Comparison of ENCODE assay signal across 2 cellular contexts in the genomic region with DNA sequence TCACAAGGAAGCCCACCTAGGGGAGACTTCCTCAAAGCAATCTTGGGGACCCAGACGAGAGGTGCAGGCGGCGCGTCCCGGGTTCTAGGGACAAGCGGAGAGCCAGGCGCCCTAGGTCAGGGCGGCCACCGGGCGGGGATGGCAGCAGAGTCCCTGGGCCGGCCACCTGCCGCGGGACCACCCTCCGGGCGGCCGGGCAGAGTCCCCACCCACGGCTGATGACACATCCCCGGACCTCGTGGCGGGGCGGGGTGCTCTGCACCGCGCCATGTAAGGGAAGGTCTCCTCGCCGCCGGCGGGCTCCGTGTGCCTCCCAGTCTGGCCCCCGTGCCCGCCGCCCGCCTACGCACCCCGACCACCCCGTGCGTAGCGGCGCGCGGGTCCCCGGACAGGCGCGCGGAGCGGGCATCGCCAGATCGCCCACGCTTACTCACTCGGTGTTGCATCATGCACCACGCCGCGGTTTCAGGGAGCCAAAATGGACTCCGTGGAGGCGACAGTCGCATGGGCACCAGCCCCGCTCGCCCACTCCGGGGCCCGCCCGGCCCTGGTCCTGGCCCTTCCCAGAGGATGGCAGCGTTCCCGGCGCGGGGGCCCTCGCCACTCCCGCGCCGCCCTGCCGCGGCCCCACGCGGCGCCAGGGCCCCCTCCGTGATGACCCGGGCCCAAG.
A peak's percentile ranks its signal among the peaks of the same experiment; 100 is the strongest.
TF ChIP-seq lines count a peak whose summit lies in the region.

No MANE protein-coding gene starts in this region.

TF ChIP-seq in GM23338, 12 proteins besides CTCF, POLR2A, EP300 and RAD21 (continued from another document):
- TF ChIP-seq ETS1 (IDR thresholded peaks at IDR 0.05): no peak
- no peak for TF ChIP-seq POLR2AphosphoS5 (IDR thresholded peaks at IDR 0.05; ENCODE audit: low read depth)
- no peak for TF ChIP-seq ZNF114 (CRISPR knock-in tag; IDR thresholded peaks at IDR 0.05)

TF ChIP-seq in HepG2, 621 proteins besides CTCF, POLR2A, EP300 and RAD21 (continued from another document and continues in another):
- TF ChIP-seq, protein P1, sequence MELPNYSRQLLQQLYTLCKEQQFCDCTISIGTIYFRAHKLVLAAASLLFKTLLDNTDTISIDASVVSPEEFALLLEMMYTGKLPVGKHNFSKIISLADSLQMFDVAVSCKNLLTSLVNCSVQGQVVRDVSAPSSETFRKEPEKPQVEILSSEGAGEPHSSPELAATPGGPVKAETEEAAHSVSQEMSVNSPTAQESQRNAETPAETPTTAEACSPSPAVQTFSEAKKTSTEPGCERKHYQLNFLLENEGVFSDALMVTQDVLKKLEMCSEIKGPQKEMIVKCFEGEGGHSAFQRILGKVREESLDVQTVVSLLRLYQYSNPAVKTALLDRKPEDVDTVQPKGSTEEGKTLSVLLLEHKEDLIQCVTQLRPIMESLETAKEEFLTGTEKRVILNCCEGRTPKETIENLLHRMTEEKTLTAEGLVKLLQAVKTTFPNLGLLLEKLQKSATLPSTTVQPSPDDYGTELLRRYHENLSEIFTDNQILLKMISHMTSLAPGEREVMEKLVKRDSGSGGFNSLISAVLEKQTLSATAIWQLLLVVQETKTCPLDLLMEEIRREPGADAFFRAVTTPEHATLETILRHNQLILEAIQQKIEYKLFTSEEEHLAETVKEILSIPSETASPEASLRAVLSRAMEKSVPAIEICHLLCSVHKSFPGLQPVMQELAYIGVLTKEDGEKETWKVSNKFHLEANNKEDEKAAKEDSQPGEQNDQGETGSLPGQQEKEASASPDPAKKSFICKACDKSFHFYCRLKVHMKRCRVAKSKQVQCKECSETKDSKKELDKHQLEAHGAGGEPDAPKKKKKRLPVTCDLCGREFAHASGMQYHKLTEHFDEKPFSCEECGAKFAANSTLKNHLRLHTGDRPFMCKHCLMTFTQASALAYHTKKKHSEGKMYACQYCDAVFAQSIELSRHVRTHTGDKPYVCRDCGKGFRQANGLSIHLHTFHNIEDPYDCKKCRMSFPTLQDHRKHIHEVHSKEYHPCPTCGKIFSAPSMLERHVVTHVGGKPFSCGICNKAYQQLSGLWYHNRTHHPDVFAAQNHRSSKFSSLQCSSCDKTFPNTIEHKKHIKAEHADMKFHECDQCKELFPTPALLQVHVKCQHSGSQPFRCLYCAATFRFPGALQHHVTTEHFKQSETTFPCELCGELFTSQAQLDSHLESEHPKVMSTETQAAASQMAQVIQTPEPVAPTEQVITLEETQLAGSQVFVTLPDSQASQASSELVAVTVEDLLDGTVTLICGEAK (IDR thresholded peaks at IDR 0.05): no peak
- TF ChIP-seq, protein P1 (CRISPR knock-in tag; IDR thresholded peaks at IDR 0.05): peak; percentile 48
- TF ChIP-seq THAP8 (CRISPR knock-in tag; IDR thresholded peaks at IDR 0.05; ENCODE audit: borderline replicate concordance) (no peak), ZBTB4 (CRISPR knock-in tag; IDR thresholded peaks at IDR 0.05; ENCODE audit: borderline replicate concordance) (no peak), ZNF746 (CRISPR knock-in tag; IDR thresholded peaks at IDR 0.05) (no peak), SETDB1 (CRISPR knock-in tag; IDR thresholded peaks at IDR 0.05; ENCODE audit: borderline replicate concordance) (no peak), FOSL2 (CRISPR knock-in tag; IDR thresholded peaks at IDR 0.05) (peak; percentile 57), ZNF282 (IDR thresholded peaks at IDR 0.05; ENCODE audit: partially characterized antibody) (no peak), U2AF2 (IDR thresholded peaks at IDR 0.05; ENCODE audit: low read depth, low read length) (no peak), CBX1 (IDR thresholded peaks at IDR 0.05; ENCODE audit: low read depth) (no peak), MATR3 (CRISPR knock-in tag; IDR thresholded peaks at IDR 0.05) (no peak), ATRX (CRISPR knock-in tag; IDR thresholded peaks at IDR 0.05; ENCODE audit: borderline replicate concordance) (no peak), POGZ (CRISPR knock-in tag; IDR thresholded peaks at IDR 0.05) (0 out of 2 replicates have a peak, but pooled peaks have one; percentile 25), TARDBP (CRISPR knock-in tag; IDR thresholded peaks at IDR 0.05) (no peak), MAX (IDR thresholded peaks at IDR 0.05) (peak; percentile 58; the same call in 1 of the 2 replicates), ATF6 (CRISPR knock-in tag; conservative IDR thresholded peaks at IDR 0.05) (no peak), MIER3 (CRISPR knock-in tag; IDR thresholded peaks at IDR 0.05; ENCODE audit: borderline replicate concordance) (no peak), ZFP1 (CRISPR knock-in tag; IDR thresholded peaks at IDR 0.05) (no peak), ZNF253 (CRISPR knock-in tag; IDR thresholded peaks at IDR 0.05; ENCODE audit: borderline replicate concordance) (no peak)
- TF ChIP-seq, protein P2, sequence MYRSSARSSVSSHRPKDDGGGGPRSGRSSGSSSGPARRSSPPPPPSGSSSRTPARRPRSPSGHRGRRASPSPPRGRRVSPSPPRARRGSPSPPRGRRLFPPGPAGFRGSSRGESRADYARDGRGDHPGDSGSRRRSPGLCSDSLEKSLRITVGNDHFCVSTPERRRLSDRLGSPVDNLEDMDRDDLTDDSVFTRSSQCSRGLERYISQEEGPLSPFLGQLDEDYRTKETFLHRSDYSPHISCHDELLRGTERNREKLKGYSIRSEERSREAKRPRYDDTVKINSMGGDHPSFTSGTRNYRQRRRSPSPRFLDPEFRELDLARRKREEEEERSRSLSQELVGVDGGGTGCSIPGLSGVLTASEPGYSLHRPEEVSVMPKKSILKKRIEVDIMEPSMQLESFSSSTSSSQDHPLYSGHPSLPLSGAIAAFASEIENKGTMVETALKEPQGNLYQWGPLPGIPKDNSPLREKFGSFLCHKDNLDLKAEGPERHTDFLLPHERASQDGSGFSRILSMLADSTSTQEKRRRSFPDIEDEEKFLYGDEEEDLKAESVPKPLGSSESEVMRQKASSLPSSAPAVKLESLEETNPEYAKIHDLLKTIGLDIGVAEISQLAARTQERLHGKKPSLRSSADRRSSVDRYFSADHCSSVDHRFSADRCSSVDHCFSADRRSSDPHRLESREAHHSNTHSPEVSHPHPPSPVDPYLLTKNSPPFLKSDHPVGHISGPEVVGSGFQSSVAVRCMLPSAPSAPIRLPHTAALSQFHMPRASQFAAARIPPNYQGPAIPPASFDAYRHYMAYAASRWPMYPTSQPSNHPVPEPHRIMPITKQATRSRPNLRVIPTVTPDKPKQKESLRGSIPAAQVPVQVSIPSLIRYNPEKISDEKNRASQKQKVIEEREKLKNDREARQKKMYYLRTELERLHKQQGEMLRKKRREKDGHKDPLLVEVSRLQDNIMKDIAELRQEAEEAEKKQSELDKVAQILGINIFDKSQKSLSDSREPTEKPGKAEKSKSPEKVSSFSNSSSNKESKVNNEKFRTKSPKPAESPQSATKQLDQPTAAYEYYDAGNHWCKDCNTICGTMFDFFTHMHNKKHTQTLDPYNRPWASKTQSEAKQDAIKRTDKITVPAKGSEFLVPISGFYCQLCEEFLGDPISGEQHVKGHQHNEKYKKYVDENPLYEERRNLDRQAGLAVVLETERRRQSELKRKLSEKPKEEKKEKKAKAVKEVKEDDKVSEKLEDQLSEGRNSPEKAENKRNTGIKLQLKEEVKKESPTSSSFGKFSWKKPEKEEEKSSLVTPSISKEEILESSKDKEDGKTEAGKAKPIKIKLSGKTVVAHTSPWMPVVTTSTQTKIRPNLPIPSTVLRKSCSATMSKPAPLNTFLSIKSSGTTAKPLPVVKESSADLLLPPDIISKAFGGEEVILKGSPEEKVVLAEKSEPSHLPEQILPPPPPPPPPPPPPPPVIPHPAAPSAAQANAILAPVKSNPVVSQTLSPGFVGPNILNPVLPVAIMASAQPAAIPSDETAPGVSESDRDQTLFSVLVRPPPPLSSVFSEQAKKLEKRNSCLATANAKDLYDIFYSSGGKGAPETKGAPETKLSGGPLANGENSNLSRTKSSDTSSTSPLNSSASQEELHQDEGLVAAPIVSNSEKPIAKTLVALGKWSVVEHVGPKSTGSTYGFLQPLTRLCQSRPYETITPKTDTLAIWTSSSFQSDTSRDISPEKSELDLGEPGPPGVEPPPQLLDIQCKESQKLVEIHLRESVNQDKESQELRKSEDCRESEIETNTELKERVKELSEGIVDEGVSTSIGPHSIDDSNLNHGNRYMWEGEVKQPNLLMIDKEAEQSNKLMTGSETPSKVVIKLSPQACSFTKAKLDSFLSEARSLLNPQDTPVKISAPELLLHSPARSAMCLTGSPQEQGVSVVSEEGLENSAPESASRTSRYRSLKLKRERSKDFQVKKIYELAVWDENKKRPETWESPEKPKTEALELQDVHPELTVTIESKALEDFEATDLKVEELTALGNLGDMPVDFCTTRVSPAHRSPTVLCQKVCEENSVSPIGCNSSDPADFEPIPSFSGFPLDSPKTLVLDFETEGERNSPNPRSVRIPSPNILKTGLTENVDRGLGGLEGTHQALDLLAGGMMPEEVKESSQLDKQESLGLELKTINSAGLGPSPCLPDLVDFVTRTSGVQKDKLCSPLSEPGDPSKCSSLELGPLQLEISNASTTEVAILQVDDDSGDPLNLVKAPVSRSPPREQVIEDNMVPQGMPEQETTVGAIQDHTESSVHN (CRISPR knock-in tag; IDR thresholded peaks at IDR 0.05): no peak
